In the genomic region with DNA sequence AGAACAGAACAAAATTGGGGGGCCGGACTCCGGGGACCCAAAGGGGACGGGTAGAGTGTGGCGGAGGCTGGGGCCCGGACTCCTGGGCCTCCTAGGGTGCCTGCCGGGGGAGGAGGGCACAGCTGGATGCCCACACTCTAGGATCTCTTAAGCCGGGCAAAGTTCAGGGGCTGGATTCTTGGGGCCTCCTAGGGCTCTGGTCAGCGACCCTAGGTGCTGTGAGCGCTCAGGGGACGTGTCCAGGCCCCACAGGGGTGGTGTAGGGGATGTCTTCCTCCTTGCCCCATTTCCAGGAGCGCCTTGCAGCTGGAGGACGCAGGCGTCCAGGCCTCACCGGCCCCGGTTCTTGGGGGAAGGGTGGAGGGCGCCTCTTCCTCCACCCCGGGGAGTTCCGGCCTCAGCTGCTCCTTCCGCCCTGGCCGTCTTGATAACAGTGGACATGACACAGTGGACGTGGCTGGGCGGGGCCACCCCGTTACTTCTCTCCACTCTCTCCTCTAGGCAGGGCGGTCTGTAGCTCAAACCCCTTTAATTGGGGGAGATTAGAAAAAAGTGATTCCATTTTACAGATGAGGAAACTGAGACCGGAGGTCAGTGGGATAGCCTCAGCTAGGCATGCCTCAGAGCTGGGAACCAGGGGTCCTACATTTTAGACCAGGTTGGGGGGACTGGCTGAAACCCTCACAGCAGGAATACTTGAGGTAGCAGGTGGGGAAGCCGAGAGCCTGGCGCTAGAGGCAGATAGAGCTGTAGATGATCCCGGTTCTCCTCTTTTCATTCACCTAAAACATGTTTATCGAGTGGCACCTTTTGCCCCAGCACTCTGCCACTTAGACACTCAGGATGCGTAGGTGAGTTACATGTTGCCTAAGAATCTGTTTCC, we compare ENCODE assay signal across 8 cellular contexts. TPM values are rescaled to one million over a fixed set of nuclear protein-coding genes. Genes with fewer than 3 reads are reported as not detected.
A peak's percentile ranks its signal among the peaks of the same experiment; 100 is the strongest.
DNase-seq lines count a peak whose midpoint lies in the region; ATAC-seq and TF ChIP-seq lines count a peak whose summit lies in the region.

No MANE protein-coding gene starts in this region.

- H3K4me3 Mint-ChIP-seq in CD4-positive, CD25-positive, alpha-beta regulatory T cell, result peak overlapping the region; percentile 84 to 94 (median 88)
- H3K4me3 Mint-ChIP-seq in T-helper 17 cell (peak overlapping the region; percentile 87), osteocyte (ENCODE audit: unreplicated experiment) (peak overlapping the region; percentile 57)

- H3K36me3 Mint-ChIP-seq in CD4-positive, CD25-positive, alpha-beta regulatory T cell, result peaks cover 11% of the 10 kb centered on the region
- peaks cover 6% of the 10 kb centered on the region for H3K36me3 Mint-ChIP-seq in T-helper 17 cell (ENCODE audit: low read depth)
- H3K36me3 Mint-ChIP-seq in osteocyte (ENCODE audit: unreplicated experiment), result no peaks in the 10 kb centered on the region

- H3K4me1 ChIP-seq in CD4-positive, CD25-positive, alpha-beta regulatory T cell (ENCODE audit: control insufficient read depth, insufficient read depth, low read length, poor library complexity, severe bottlenecking), result peaks cover 34% of the 10 kb centered on the region

- peaks cover 10% of the 10 kb centered on the region for H3K36me3 ChIP-seq in CD4-positive, CD25-positive, alpha-beta regulatory T cell (ENCODE audit: control insufficient read depth, insufficient read depth, low read length)

- TF ChIP-seq CTCF in HFF-Myc (IDR thresholded peaks at IDR 0.05; ENCODE audit: low read depth, low read length, missing control alignments) (no peak), fibroblast of mammary gland (conservative IDR thresholded peaks at IDR 0.05; ENCODE audit: control insufficient read depth, insufficient read depth, low read depth, low read length) (no peak), osteocyte (IDR thresholded peaks at IDR 0.05) (no peak)

- in situ Hi-C loops in G401 (cut with HindIII; ENCODE audit: low sequenced_read_pairs), result no loop called here

- peak overlapping the region; percentile 74 to 87 (median 85) for H3K27ac Mint-ChIP-seq in CD4-positive, CD25-positive, alpha-beta regulatory T cell
- H3K27ac Mint-ChIP-seq in T-helper 17 cell, result peak overlapping the region; percentile 83
- H3K27ac Mint-ChIP-seq in osteocyte (ENCODE audit: unreplicated experiment), result no peak overlapping the region

- peak overlapping the region; percentile 62 for H3K4me3 ChIP-seq in CD4-positive, CD25-positive, alpha-beta regulatory T cell (ENCODE audit: low read depth, low read length)
- H3K4me3 ChIP-seq in HFF-Myc (replicated peaks; ENCODE audit: low read depth, low read length) (peak overlapping the region; percentile 36), fibroblast of mammary gland (ENCODE audit: control insufficient read depth, low read depth, low read length) (peak overlapping the region; percentile 19)

- H3K27me3 ChIP-seq in CD4-positive, CD25-positive, alpha-beta regulatory T cell (ENCODE audit: control insufficient read depth, insufficient read depth, low read length), result no peaks in the 10 kb centered on the region

- H3K9me3 Mint-ChIP-seq in CD4-positive, CD25-positive, alpha-beta regulatory T cell, result no peaks in the 10 kb centered on the region
- no peaks in the 10 kb centered on the region for H3K9me3 Mint-ChIP-seq in osteocyte (ENCODE audit: unreplicated experiment)

- no peaks in the 10 kb centered on the region for H3K27me3 Mint-ChIP-seq in CD4-positive, CD25-positive, alpha-beta regulatory T cell
- H3K27me3 Mint-ChIP-seq in T-helper 17 cell (no peaks in the 10 kb centered on the region), osteocyte (ENCODE audit: unreplicated experiment) (peaks cover 16% of the 10 kb centered on the region)

- ATAC-seq in CD4-positive, CD25-positive, alpha-beta regulatory T cell (ENCODE audit: low read depth in 2 of 2), result peak in 1 of 2 donors; percentile 1
- ATAC-seq in T-helper 17 cell, result peak; percentile 26

- DNase-seq in CD4-positive, CD25-positive, alpha-beta regulatory T cell, result peak in 1 of 3 donors; percentile 24
- DNase-seq in HFF-Myc (ENCODE audit: extremely low read depth, low read depth) (no peak), T-helper 17 cell (no peak), fibroblast of mammary gland (ENCODE audit: low read depth) (no peak), osteocyte (ENCODE audit: extremely low spot score, unreplicated experiment) (no peak), dedifferentiated amniotic fluid mesenchymal stem cell (ENCODE audit: extremely low spot score) (no peak), mesenteric fat pad (ENCODE audit: low spot score) (no peak), G401 (ENCODE audit: low spot score) (no peak)

- H3K4me1 Mint-ChIP-seq in CD4-positive, CD25-positive, alpha-beta regulatory T cell, result peaks cover 0 to 56% (median 18%) of the 10 kb centered on the region in 4 donors
- H3K4me1 Mint-ChIP-seq in T-helper 17 cell, result peaks cover 16% of the 10 kb centered on the region
- no peaks in the 10 kb centered on the region for H3K4me1 Mint-ChIP-seq in osteocyte (ENCODE audit: unreplicated experiment)

- H3K27ac ChIP-seq in CD4-positive, CD25-positive, alpha-beta regulatory T cell (ENCODE audit: insufficient read depth, low read length, poor library complexity, severe bottlenecking), result peak overlapping the region; percentile 90

- no peaks in the 10 kb centered on the region for H3K9me3 ChIP-seq in CD4-positive, CD25-positive, alpha-beta regulatory T cell (ENCODE audit: control insufficient read depth in 2 of 2, low read length in 2 of 2)
- no peaks in the 10 kb centered on the region for H3K9me3 ChIP-seq in T-helper 17 cell (ENCODE audit: control insufficient read depth, low read length, poor library complexity, severe bottlenecking)

RNA-seq across cellular contexts. Expression of gene STXBP2, which starts 0.7 kb away (rescaled TPM):
- total RNA-seq in CD4-positive, CD25-positive, alpha-beta regulatory T cell, result 253 TPM
- polyA plus RNA-seq in CD4-positive, CD25-positive, alpha-beta regulatory T cell, result 100 to 1,000 TPM in 1 of 4 donors, 10 to 100 TPM in 3; 57.5 to 105 (median 86.7) TPM
- total RNA-seq in T-helper 17 cell (100 to 1,000 TPM; 256 to 274 TPM), osteocyte (11.6 and 13.6 TPM in 2 replicates), mesenteric fat pad (60.4 TPM)
- 0.20 TPM in 1 of 2 replicates, not detected in the other for total RNA-seq in G401 (2014; rRNA removed; shearing (Covaris generic))

RNA-seq across cellular contexts. Expression of gene PCP2, which starts 4.1 kb away (rescaled TPM):
- 2.4 TPM for total RNA-seq in CD4-positive, CD25-positive, alpha-beta regulatory T cell
- under 1 TPM in 2 of 4 donors, not detected in 2; 0.44 to 0.86 TPM for polyA plus RNA-seq in CD4-positive, CD25-positive, alpha-beta regulatory T cell
- total RNA-seq in T-helper 17 cell, result 1 to 10 TPM; 2.0 to 9.1 TPM
- total RNA-seq in osteocyte, result not detected in 2 replicates
- not detected for total RNA-seq in mesenteric fat pad
- not detected in 2 replicates for total RNA-seq in G401 (2014; rRNA removed; shearing (Covaris generic))

RNA-seq across cellular contexts. Expression of gene PET100, which starts 8.0 kb away (rescaled TPM):
- total RNA-seq in CD4-positive, CD25-positive, alpha-beta regulatory T cell, result 116 TPM
- 100 to 1,000 TPM; 236 to 500 (median 308) TPM for polyA plus RNA-seq in CD4-positive, CD25-positive, alpha-beta regulatory T cell
- total RNA-seq in T-helper 17 cell (100 to 1,000 TPM; 106 to 109 TPM), osteocyte (89.7 and 122 TPM in 2 replicates), mesenteric fat pad (98.6 TPM)
- 31.2 and 80.2 TPM in 2 replicates for total RNA-seq in G401 (2014; rRNA removed; shearing (Covaris generic))

RNA-seq across cellular contexts. Expression of gene XAB2, which starts 8.3 kb away (rescaled TPM):
- 62.5 TPM for total RNA-seq in CD4-positive, CD25-positive, alpha-beta regulatory T cell
- 10 to 100 TPM in 2 of 4 donors, 1 to 10 TPM in 2; 7.7 to 26.8 (median 10.0) TPM for polyA plus RNA-seq in CD4-positive, CD25-positive, alpha-beta regulatory T cell
- total RNA-seq in T-helper 17 cell (10 to 100 TPM; 56.3 to 70.1 TPM), osteocyte (40.9 and 41.7 TPM in 2 replicates), mesenteric fat pad (19.5 TPM)
- total RNA-seq in G401 (2014; rRNA removed; shearing (Covaris generic)), result 68.4 and 87.3 TPM in 2 replicates

RNA-seq across cellular contexts. Expression of gene RETN, which starts 31.2 kb away (rescaled TPM):
- not detected for total RNA-seq in CD4-positive, CD25-positive, alpha-beta regulatory T cell
- polyA plus RNA-seq in CD4-positive, CD25-positive, alpha-beta regulatory T cell, result not detected
- total RNA-seq in T-helper 17 cell (not detected), osteocyte (not detected in 2 replicates), mesenteric fat pad (4.8 TPM)
- not detected in 2 replicates for total RNA-seq in G401 (2014; rRNA removed; shearing (Covaris generic))

Comparison
In these comparisons a context has a peak if more than half of its experiments do, and no peak if none do; other contexts are left out.
1. RNA of gene STXBP2, which starts 0.7 kb away (total RNA-seq): 256 to 274 TPM in T-helper 17 cell, 253 TPM in CD4-positive, CD25-positive, alpha-beta regulatory T cell (single experiment), 60.4 TPM in mesenteric fat pad (single experiment) and 11.6 to 13.6 TPM in osteocyte; 0.20 TPM in G401; every median in the first group is over 10 times any median in the second.
2. Peak in every context shown above with its lines, with median percentiles within 50 percentile points of each other: H3K4me3 ChIP-seq and H3K4me3 Mint-ChIP-seq.